Comparison of ENCODE assay signal across 7 cellular contexts in genomic region chr16:85236832-85237177, GRCh38.
A peak's percentile ranks its signal among the peaks of the same experiment; 100 is the strongest.
DNase-seq lines count a peak whose midpoint lies in the region; ATAC-seq, FAIRE-seq and TF ChIP-seq lines count a peak whose summit lies in the region.
"Not testable (repeated sequence)": the region's sequence is repeated elsewhere in the genome, so short reads cannot be mapped to it uniquely, and the experiment has no call there.

No MANE protein-coding gene starts in this region.

- H3K9me2 ChIP-seq in GM23338 (ENCODE audit: insufficient read depth) = not testable (repeated sequence)

- peaks cover 17% of the 10 kb centered on the region; the same call in 1 of the 2 replicates for H3K79me2 ChIP-seq in GM23338 (replicated peaks; ENCODE audit: insufficient read depth)
- H3K79me2 ChIP-seq in astrocyte (ENCODE audit: insufficient read depth, low read length); osteoblast (ENCODE audit: insufficient read depth, low read length): not testable (repeated sequence)

- not testable (repeated sequence) for H4K20me1 ChIP-seq in GM23338 (replicated peaks; ENCODE audit: insufficient read depth)
- H4K20me1 ChIP-seq in astrocyte (ENCODE audit: insufficient read depth, low read length) (peaks cover 47% of the 10 kb centered on the region), osteoblast (ENCODE audit: insufficient read depth, low read length) (peaks cover 41% of the 10 kb centered on the region)

- H3K4me1 Mint-ChIP-seq in GM23338 = peaks cover 52% of the 10 kb centered on the region
- H3K4me1 Mint-ChIP-seq in astrocyte (ENCODE audit: low read depth, unreplicated experiment) = not testable (repeated sequence)
- peaks cover 36% of the 10 kb centered on the region for H3K4me1 Mint-ChIP-seq in mesothelial cell of epicardium

- H3F3A ChIP-seq in GM23338 (replicated peaks; ENCODE audit: low read depth) = peaks cover 15% of the 10 kb centered on the region

- not testable (repeated sequence) for H3K4me3 ChIP-seq in GM23338; astrocyte (ENCODE audit: insufficient read depth, low read depth, low read length); fibroblast of mammary gland (ENCODE audit: control insufficient read depth, low read depth, low read length); osteoblast (ENCODE audit: insufficient read depth, low read length)

- not testable (repeated sequence) for FAIRE-seq in astrocyte (lab: Jason Lieb, UNC)

- H3K4me1 ChIP-seq in GM23338 (ENCODE audit: insufficient read depth) (peaks cover 33% of the 10 kb centered on the region), astrocyte (ENCODE audit: insufficient read depth, low read length) (peaks cover 47% of the 10 kb centered on the region), osteoblast (ENCODE audit: insufficient read depth, low read length) (peaks cover 37% of the 10 kb centered on the region)

- not testable (repeated sequence) for H3K27ac ChIP-seq in GM23338 (ENCODE audit: low read depth)
- H3K27ac ChIP-seq in astrocyte (ENCODE audit: low read depth, low read length) (peak overlapping the region; percentile 10), osteoblast (ENCODE audit: low read depth, low read length) (peak overlapping the region; percentile 54)

- H3K36me3 Mint-ChIP-seq in GM23338 (ENCODE audit: low read depth); astrocyte (ENCODE audit: low read depth, unreplicated experiment); mesothelial cell of epicardium: not testable (repeated sequence)

- H3K4me2 ChIP-seq in GM23338; osteoblast (ENCODE audit: insufficient read depth, low read length): not testable (repeated sequence)
- H3K4me2 ChIP-seq in astrocyte (ENCODE audit: low read length) = peak overlapping the region; percentile 87

- DNase-seq in AG20443 (ENCODE audit: low spot score) = peak; percentile 50
- DNase-seq in GM23338 (ENCODE audit: low spot score); mesothelial cell of epicardium (ENCODE audit: low spot score in 2 of 2, unreplicated experiment in 2 of 2): not testable (repeated sequence)
- peak; percentile 23 for DNase-seq in RKO (ENCODE audit: low spot score)
- peak; percentile 69 for DNase-seq in astrocyte (ENCODE audit: low read depth)
- DNase-seq in fibroblast of mammary gland (ENCODE audit: low read depth) = peak; percentile 71
- DNase-seq in osteoblast (ENCODE audit: insufficient read length, low spot score, missing footprints) = peak; percentile 95

- TF ChIP-seq CTCF in GM23338 (conservative IDR thresholded peaks at IDR 0.05; ENCODE audit: low read depth in 2 of 2); astrocyte (IDR thresholded peaks at IDR 0.05; ENCODE audit: insufficient read depth, low read depth, low read length); fibroblast of mammary gland (conservative IDR thresholded peaks at IDR 0.05; ENCODE audit: control insufficient read depth, insufficient read depth, low read depth, low read length); mesothelial cell of epicardium (IDR thresholded peaks at IDR 0.05; ENCODE audit: unreplicated experiment); osteoblast (IDR thresholded peaks at IDR 0.05; ENCODE audit: extremely low read depth, low read depth, low read length): not testable (repeated sequence)

- not testable (repeated sequence) for H3K9ac ChIP-seq in astrocyte (ENCODE audit: low read length)

- ATAC-seq in GM23338 = not testable (repeated sequence)

- H3K4me3 Mint-ChIP-seq in GM23338 = peak overlapping the region; percentile 55; the same call in 1 of the 3 replicates
- peak overlapping the region; percentile 75 for H3K4me3 Mint-ChIP-seq in astrocyte (ENCODE audit: unreplicated experiment)
- H3K4me3 Mint-ChIP-seq in mesothelial cell of epicardium = peak overlapping the region; percentile 31

- not testable (repeated sequence) for H3K9me3 ChIP-seq in astrocyte (ENCODE audit: insufficient read depth, low read depth, low read length); osteoblast (ENCODE audit: low read depth, low read length)

- H3K9me3 Mint-ChIP-seq in GM23338; astrocyte (ENCODE audit: unreplicated experiment); mesothelial cell of epicardium: not testable (repeated sequence)

- H3K27me3 Mint-ChIP-seq in GM23338 (ENCODE audit: insufficient read depth, low read depth, poor library complexity) = peaks cover 16% of the 10 kb centered on the region
- H3K27me3 Mint-ChIP-seq in astrocyte (ENCODE audit: low read depth, unreplicated experiment); mesothelial cell of epicardium (ENCODE audit: low read depth): not testable (repeated sequence)

- H3K36me3 ChIP-seq in GM23338 (ENCODE audit: insufficient read depth); astrocyte (ENCODE audit: insufficient read depth, low read length); osteoblast (ENCODE audit: insufficient read depth, low read length): not testable (repeated sequence)

- H3K27me3 ChIP-seq in GM23338 (ENCODE audit: insufficient read depth); astrocyte (ENCODE audit: insufficient read depth, low read length); osteoblast (ENCODE audit: insufficient read depth, low read length): not testable (repeated sequence)

- not testable (repeated sequence) for H2AFZ ChIP-seq in GM23338; astrocyte (ENCODE audit: low read depth, low read length); osteoblast (ENCODE audit: low read length)

- not testable (repeated sequence) for H3K27ac Mint-ChIP-seq in GM23338
- peak overlapping the region; percentile 75 for H3K27ac Mint-ChIP-seq in astrocyte (ENCODE audit: unreplicated experiment)
- H3K27ac Mint-ChIP-seq in mesothelial cell of epicardium = peak overlapping the region; percentile 64
